8 cellular contexts compared by ENCODE assay signal in genomic region chr15:25437751-25438600, GRCh38. TPM values are rescaled to one million over a fixed set of nuclear protein-coding genes. Genes with fewer than 3 reads are reported as not detected.
DNase-seq lines count a peak whose midpoint lies in the region; ATAC-seq, FAIRE-seq and TF ChIP-seq lines count a peak whose summit lies in the region.

No MANE protein-coding gene starts in this region.

- no peak overlapping the region for H3K4ac ChIP-seq in H1 (replicated peaks; ENCODE audit: insufficient read length, low read depth, low read length)

- POLR2A ChIA-PET in H1 (lab: Charles Lee; ENCODE audit: partially characterized antibody) = interaction anchor here (1.0 to 1.6 kb wide), 6 partner anchors 11 to 122 kb away, joined by 3 to 4 read pairs (median 4); no protein-coding TSS in a partner anchor

- no peak overlapping the region for H2AFZ ChIP-seq in H1 (ENCODE audit: low read length)

- no peak overlapping the region for H4K91ac ChIP-seq in H1 (replicated peaks; ENCODE audit: insufficient read length, low read length)

- H3K14ac ChIP-seq in H1 (ENCODE audit: insufficient read length) = no peak overlapping the region

- no peak overlapping the region for H2BK15ac ChIP-seq in H1 (ENCODE audit: low read length)

- H3K27me3 Mint-ChIP-seq in mesothelial cell of epicardium (ENCODE audit: low read depth) = no peaks in the 10 kb centered on the region

- peak overlapping the region; percentile 72 to 80 (median 78) for H3K4me3 ChIP-seq in H1 (ENCODE audit: extremely low read depth in 1 of 4, insufficient read depth in 2 of 4, low read depth in 3 of 4, low read length in 4 of 4)

- peak overlapping the region; percentile 90 to 99 (median 95) for H3K9ac ChIP-seq in H1 (replicated peaks in 1 of 4; ENCODE audit: extremely low read depth in 1 of 4, low read depth in 3 of 4, low read length in 3 of 4)

- no peak overlapping the region for H4K5ac ChIP-seq in H1 (ENCODE audit: insufficient read length, low read depth, low read length)

- no peaks in the 10 kb centered on the region for H3K9me3 Mint-ChIP-seq in mesothelial cell of epicardium

- H3K4me2 ChIP-seq in H1 (ENCODE audit: insufficient read depth in 1 of 2, low read depth in 2 of 2, low read length in 2 of 2) = peak overlapping the region; percentile 78 to 80

- H3K18ac ChIP-seq in H1 (ENCODE audit: extremely low read depth, low read length) = peak overlapping the region; percentile 32; the same call in 1 of the 2 replicates

- no peak overlapping the region for H3K23ac ChIP-seq in H1 (ENCODE audit: insufficient read length)

- H3K4me1 Mint-ChIP-seq in mesothelial cell of epicardium = peaks cover 24% of the 10 kb centered on the region

- H4K8ac ChIP-seq in H1 (ENCODE audit: extremely low read depth, insufficient read depth, low read length) = peak overlapping the region; percentile 98

- ATAC-seq in HG02870 (IDR thresholded peaks at IDR 0.05; ENCODE audit: unreplicated experiment) = peak; percentile 50

- 0 out of 2 replicates have a peak overlapping the region, but pooled peaks have one; percentile 78 for H2BK5ac ChIP-seq in H1 (ENCODE audit: low read depth, low read length)

- peaks cover 42 to 51% of the 10 kb centered on the region in 2 experiments for H3K79me2 ChIP-seq in H1 (ENCODE audit: control insufficient read depth in 1 of 2, insufficient read depth in 2 of 2, low read length in 2 of 2)

- no peaks in the 10 kb centered on the region for H3K27me3 ChIP-seq in H1 (replicated peaks in 1 of 4; ENCODE audit: control insufficient read depth in 3 of 4, extremely low read depth in 1 of 4, insufficient read depth in 3 of 4, low read length in 3 of 4)

- peaks cover 3% of the 10 kb centered on the region; the same call in 1 of the 2 replicates for H3K79me1 ChIP-seq in H1 (ENCODE audit: low read depth, low read length)

- no peak overlapping the region for H2BK12ac ChIP-seq in H1 (ENCODE audit: low read depth, low read length)

- H3K23me2 ChIP-seq in H1 (ENCODE audit: low read depth, low read length) = peaks cover 7% of the 10 kb centered on the region

- H3K36me3 Mint-ChIP-seq in mesothelial cell of epicardium = no peaks in the 10 kb centered on the region

- peak; percentile 31 to 54; a peak in 3 of 4 replicates for TF ChIP-seq RAD21 in H1 (IDR thresholded peaks at IDR 0.05 in 1 of 2, conservative IDR thresholded peaks at IDR 0.05 in 1 of 2; ENCODE audit: low read depth in 2 of 2, low read length in 2 of 2)

- no peak overlapping the region for H2BK120ac ChIP-seq in H1 (replicated peaks; ENCODE audit: low read depth, low read length)

- peak overlapping the region; percentile 98 for H3K27ac Mint-ChIP-seq in mesothelial cell of epicardium

- DNase-seq in NCI-H446 (lab: John Stamatoyannopoulos, UW) (peak; percentile 1 to 31), NCI-H446 treated with DMSO at 0.1 percent for 48 hours (lab: John Stamatoyannopoulos, UW) (no peak), NCI-H2171 (lab: John Stamatoyannopoulos, UW) (peak; percentile 48), H1 (ENCODE audit: low read depth in 1 of 2, low spot score in 2 of 2) (peak in 1 of 2 experiments; percentile 78), mesothelial cell of epicardium (ENCODE audit: low spot score in 2 of 2, unreplicated experiment in 2 of 2) (peak; percentile 34 to 63)
- DNase-seq in activated CD8-positive, alpha-beta memory T cell treated with anti-CD3 and anti-CD28 coated beads for 48 hours (ENCODE audit: low read depth in 2 of 3, low spot score in 2 of 3) = peak; percentile 31 to 40 (median 33)
- peak; percentile 42 for DNase-seq in stimulated activated CD8-positive, alpha-beta memory T cell treated with anti-CD3 and anti-CD28 coated beads, Interleukin-4, amount 100 ng/mL, for 24 hours (ENCODE audit: low read depth)

- no peak for TF ChIP-seq POLR2A in H1 (IDR thresholded peaks at IDR 0.05; ENCODE audit: control extremely low read depth in 1 of 2, low read depth in 2 of 2, low read length in 2 of 2)

- 4% methylated on average over 24 of the region's 68 CpGs; no CpG with 5 or more reads in 1 of the 2 experiments for WGBS in H1 (ENCODE audit: extremely low coverage in 1 of 2, insufficient coverage in 1 of 2, insufficient read length in 1 of 2, insufficient replicate concordance in 2 of 2, low coverage in 1 of 2, low lambda C conversion rate in 2 of 2, missing lambda C conversion rate in 1 of 2), 2 experiments

- H3K9me3 ChIP-seq in H1 (ENCODE audit: insufficient read depth in 2 of 2, low read depth in 1 of 2, low read length in 1 of 2) = no peaks in the 10 kb centered on the region

- peaks cover 12 to 19% of the 10 kb centered on the region in 2 experiments for H4K20me1 ChIP-seq in H1 (replicated peaks in 1 of 2; ENCODE audit: control insufficient read depth in 1 of 2, insufficient read depth in 2 of 2, low read length in 2 of 2)

- CTCF ChIA-PET in H1 (lab: Charles Lee; ENCODE audit: partially characterized antibody) = interaction anchor here (0.7 to 1.2 kb wide), 2 partner anchors 63 to 247 kb away, joined by 3 to 4 read pairs; no protein-coding TSS in a partner anchor

- H3K4me3 Mint-ChIP-seq in mesothelial cell of epicardium = peak overlapping the region; percentile 96

- FAIRE-seq in H1 (lab: Jason Lieb, UNC) = no peak

- no peak overlapping the region for H2BK20ac ChIP-seq in H1 (ENCODE audit: low read length)

- TF ChIP-seq EP300 in H1 (IDR thresholded peaks at IDR 0.05; ENCODE audit: borderline replicate concordance in 1 of 2, low read depth in 2 of 2, low read length in 2 of 2) = no peak

- no peak overlapping the region for H2AK5ac ChIP-seq in H1 (ENCODE audit: low read depth, low read length)

- H3K56ac ChIP-seq in H1 (replicated peaks; ENCODE audit: insufficient read length, low read depth, low read length) = peak overlapping the region; percentile 89

- TF ChIP-seq CTCF in H1 (IDR thresholded peaks at IDR 0.05; ENCODE audit: control extremely low read depth in 1 of 3, insufficient read depth in 1 of 3, low read depth in 1 of 3, low read length in 3 of 3) (peak; percentile 12 to 50 (median 37)), mesothelial cell of epicardium (IDR thresholded peaks at IDR 0.05; ENCODE audit: unreplicated experiment) (peak; percentile 41)

- H3K4me1 ChIP-seq in H1 (replicated peaks in 1 of 4; ENCODE audit: control insufficient read depth in 3 of 4, insufficient read depth in 4 of 4, low read length in 3 of 4) = no peaks in the 10 kb centered on the region; a peak in 3 of 7 replicates

- peak overlapping the region; percentile 98 for H3K27ac ChIP-seq in H1 (ENCODE audit: low read depth, low read length)

- no peaks in the 10 kb centered on the region for H3K36me3 ChIP-seq in H1 (ENCODE audit: control insufficient read depth in 2 of 4, insufficient read depth in 4 of 4, low read length in 3 of 4)

TF ChIP-seq in H1, 55 proteins besides CTCF, POLR2A, EP300 and RAD21:
- TF ChIP-seq MAX (IDR thresholded peaks at IDR 0.05) (peak; percentile 21; the same call in 1 of the 2 replicates), EGR1 (IDR thresholded peaks at IDR 0.05; ENCODE audit: borderline replicate concordance, low read depth, low read length) (peak; percentile 57; the same call in 1 of the 2 replicates), BCL11A (IDR thresholded peaks at IDR 0.05; ENCODE audit: low read depth in 2 of 2, low read length in 2 of 2) (no peak), CREB1 (IDR thresholded peaks at IDR 0.05) (peak; percentile 66), SUZ12 (IDR thresholded peaks at IDR 0.05; ENCODE audit: low read length) (no peak), SP4 (IDR thresholded peaks at IDR 0.05; ENCODE audit: low read length) (no peak), ATF2 (IDR thresholded peaks at IDR 0.05; ENCODE audit: low read length) (no peak), ZNF274 (IDR thresholded peaks at IDR 0.05; ENCODE audit: borderline replicate concordance, extremely low read depth, low read length) (no peak), ASH2L (IDR thresholded peaks at IDR 0.05; ENCODE audit: low read length) (peak; percentile 53), GTF2F1 (IDR thresholded peaks at IDR 0.05; ENCODE audit: borderline replicate concordance, low read depth, low read length) (no peak), HDAC2 (IDR thresholded peaks at IDR 0.05; ENCODE audit: borderline replicate concordance in 1 of 2, low read depth in 2 of 2, low read length in 2 of 2) (peak in 1 of 2 experiments; percentile 78; a peak in 2 of 4 replicates), SIN3A (conservative IDR thresholded peaks at IDR 0.05 in 1 of 2, IDR thresholded peaks at IDR 0.05 in 1 of 2; ENCODE audit: low read depth in 1 of 2, low read length in 2 of 2) (peak in 1 of 2 experiments; percentile 51; a peak in 1 of 4 replicates), KDM4A (IDR thresholded peaks at IDR 0.05; ENCODE audit: low read depth, low read length, severe bottlenecking) (peak; percentile 30)

RNA-seq across cellular contexts. Expression of gene UBE3A, which starts 0.8 kb away (rescaled TPM):
- 99.3 and 110 TPM in 2 replicates for total RNA-seq in H1 (2021; fragmentation: NEBNext Ultra II Directional; extraction: Animal tissue kit (Norgen Biotek cat#: 25700))
- 8.1 and 13.8 TPM in 2 replicates for polyA plus RNA-seq in H1 (2011; rRNA removed)
- polyA plus RNA-seq in H1 (2011; cell fraction: cytosol; rRNA removed) = 19.4 TPM
- polyA plus RNA-seq in H1 (2011; cell fraction: nucleus; rRNA removed) = 32.2 TPM
- 29.9 to 70.4 TPM (median 37.6 TPM) in 4 replicates for polyA plus RNA-seq in H1 (2012, experiment 1 of 2)
- 4.1 TPM for polyA plus RNA-seq in H1 (2012, experiment 2 of 2)
- polyA plus RNA-seq in H1 (2013, experiment 1 of 2) = 50.4 TPM
- polyA plus RNA-seq in H1 (2013, experiment 2 of 2) = 50.7 TPM
- polyA minus RNA-seq in H1 (2011; rRNA and poly(A)+ RNA removed) = 110 and 166 TPM in 2 replicates
- polyA minus RNA-seq in H1 (2011; cell fraction: cytosol; rRNA and poly(A)+ RNA removed) = 101 TPM
- 261 TPM for polyA minus RNA-seq in H1 (2011; cell fraction: nucleus; rRNA and poly(A)+ RNA removed)
- total RNA-seq in mesothelial cell of epicardium = 129 to 138 TPM (median 138 TPM) in 3 replicates
